Comparison of ENCODE assay signal across 16 cellular contexts in genomic region chr2:51995293-51995692, GRCh38.
DNase-seq lines count a peak whose midpoint lies in the region; FAIRE-seq and TF ChIP-seq lines count a peak whose summit lies in the region.
"Had no signal": no experiment of that assay in that cellular context is flagged by ENCODE, and none has a peak within 500 bp of the region (broad histone marks: within the 10 kb centered on the region; RNA-seq: fewer than 3 reads in every experiment).

No MANE protein-coding gene starts in this region.

- H4K20me1 ChIP-seq in H1 (replicated peaks in 1 of 2; ENCODE audit: control insufficient read depth in 1 of 2, insufficient read depth in 2 of 2, low read length in 2 of 2) (no peaks in the 10 kb centered on the region), osteoblast (ENCODE audit: insufficient read depth, low read length) (no peaks in the 10 kb centered on the region)

- H3K36me3 ChIP-seq in H1 (ENCODE audit: control insufficient read depth in 2 of 4, insufficient read depth in 4 of 4, low read length in 3 of 4) (no peaks in the 10 kb centered on the region; a peak in 1 of 8 replicates), osteoblast (ENCODE audit: insufficient read depth, low read length) (no peaks in the 10 kb centered on the region), tibial artery (no peaks in the 10 kb centered on the region)
- H3K36me3 ChIP-seq: ovary had no signal

- no peak overlapping the region for H2BK15ac ChIP-seq in H1 (ENCODE audit: low read length)

- H3K9me3 ChIP-seq in H1 (ENCODE audit: insufficient read depth in 2 of 2, low read depth in 1 of 2, low read length in 1 of 2) (no peaks in the 10 kb centered on the region), osteoblast (ENCODE audit: low read depth, low read length) (no peaks in the 10 kb centered on the region), tibial artery (no peaks in the 10 kb centered on the region)
- H3K9me3 ChIP-seq: ovary had no signal

- H3K23me2 ChIP-seq in H1 (ENCODE audit: low read depth, low read length): no peaks in the 10 kb centered on the region

- no peak overlapping the region for H3K23ac ChIP-seq in H1 (ENCODE audit: insufficient read length)

- H4K5ac ChIP-seq in H1 (ENCODE audit: insufficient read length, low read depth, low read length): no peak overlapping the region

- DNase-seq in EL: peak; percentile 13
- peak; percentile 89 for DNase-seq in LHCN-M2 (ENCODE audit: low read depth)
- DNase-seq in H1 (ENCODE audit: low read depth in 1 of 2, low spot score in 2 of 2): no peak
- DNase-seq in osteoblast (ENCODE audit: insufficient read length, low spot score, missing footprints): peak; percentile 75
- no peak for DNase-seq in tibial artery
- no peak for DNase-seq in NCI-H2196 treated with DMSO at 0.1 percent for 48 hours (lab: John Stamatoyannopoulos, UW; ENCODE audit: unreplicated experiment)
- no peak for DNase-seq in ureter (ENCODE audit: low spot score)
- DNase-seq in D721Med (ENCODE audit: insufficient read length, low spot score): no peak
- DNase-seq: activated CD8-positive, alpha-beta memory T cell treated with anti-CD3 and anti-CD28 coated beads for 24 hours; amygdala; hippocampal formation; NCI-H1694; NCI-H446 treated with DMSO at 0.1 percent for 48 hours; ovary had no signal

- H2BK5ac ChIP-seq in H1 (ENCODE audit: low read depth, low read length): no peak overlapping the region

- no peak overlapping the region for H3K14ac ChIP-seq in H1 (ENCODE audit: insufficient read length)

- H3K9ac ChIP-seq in H1 (replicated peaks in 1 of 4; ENCODE audit: extremely low read depth in 1 of 4, low read depth in 3 of 4, low read length in 3 of 4): no peak overlapping the region

- TF ChIP-seq RAD21 in H1 (IDR thresholded peaks at IDR 0.05 in 1 of 2, conservative IDR thresholded peaks at IDR 0.05 in 1 of 2; ENCODE audit: low read depth in 2 of 2, low read length in 2 of 2): no peak

- no peaks in the 10 kb centered on the region for H3K27me3 ChIP-seq in H1 (replicated peaks in 1 of 4; ENCODE audit: control insufficient read depth in 3 of 4, extremely low read depth in 1 of 4, insufficient read depth in 3 of 4, low read length in 3 of 4)
- no peaks in the 10 kb centered on the region for H3K27me3 ChIP-seq in osteoblast (ENCODE audit: insufficient read depth, low read length)
- no peaks in the 10 kb centered on the region for H3K27me3 ChIP-seq in tibial artery
- H3K27me3 ChIP-seq: ovary had no signal

- no peaks in the 10 kb centered on the region for H3K4me1 ChIP-seq in H1 (replicated peaks in 1 of 4; ENCODE audit: control insufficient read depth in 3 of 4, insufficient read depth in 4 of 4, low read length in 3 of 4)
- peaks cover 21% of the 10 kb centered on the region for H3K4me1 ChIP-seq in osteoblast (ENCODE audit: insufficient read depth, low read length)
- no peaks in the 10 kb centered on the region for H3K4me1 ChIP-seq in tibial artery

- H3K18ac ChIP-seq in H1 (ENCODE audit: extremely low read depth, low read length): no peak overlapping the region

- no peak overlapping the region for H2AK5ac ChIP-seq in H1 (ENCODE audit: low read depth, low read length)

- H3K4ac ChIP-seq in H1 (replicated peaks; ENCODE audit: insufficient read length, low read depth, low read length): no peak overlapping the region

- H3K27ac ChIP-seq in H1 (ENCODE audit: low read depth, low read length) (no peak overlapping the region), osteoblast (ENCODE audit: low read depth, low read length) (peak overlapping the region; percentile 47), tibial artery (no peak overlapping the region)
- H3K27ac ChIP-seq: coronary artery, HL-60, ovary had no signal

- POLR2A ChIA-PET in H1 (lab: Charles Lee; ENCODE audit: partially characterized antibody): no interaction called here

- CTCF ChIA-PET in H1 (lab: Charles Lee; ENCODE audit: partially characterized antibody): interaction anchor here (1.2 kb wide), 1 partner anchor 200 kb away, joined by 3 read pairs; no protein-coding TSS in a partner anchor

- H2BK20ac ChIP-seq in H1 (ENCODE audit: low read length): no peak overlapping the region

- no peaks in the 10 kb centered on the region for H3K79me2 ChIP-seq in H1 (ENCODE audit: control insufficient read depth in 1 of 2, insufficient read depth in 2 of 2, low read length in 2 of 2)
- no peaks in the 10 kb centered on the region for H3K79me2 ChIP-seq in osteoblast (ENCODE audit: insufficient read depth, low read length)

- 82% methylated on average over 1 of the region's 1 CpG; no CpG with 5 or more reads in 1 of the 2 experiments for WGBS in H1 (ENCODE audit: extremely low coverage in 1 of 2, insufficient coverage in 1 of 2, insufficient read length in 1 of 2, insufficient replicate concordance in 2 of 2, low coverage in 1 of 2, low lambda C conversion rate in 2 of 2, missing lambda C conversion rate in 1 of 2), 2 experiments

- intact Hi-C loops in tibial artery (cut with DNase I; ENCODE audit: low total_unique reads): no loop called here

- no peak overlapping the region for H3K4me3 ChIP-seq in H1 (ENCODE audit: extremely low read depth in 1 of 4, insufficient read depth in 2 of 4, low read depth in 3 of 4, low read length in 4 of 4)
- no peak overlapping the region for H3K4me3 ChIP-seq in osteoblast (ENCODE audit: insufficient read depth, low read length)
- no peak overlapping the region for H3K4me3 ChIP-seq in tibial artery
- H3K4me3 ChIP-seq: coronary artery, ovary had no signal

- no peak overlapping the region for H2BK12ac ChIP-seq in H1 (ENCODE audit: low read depth, low read length)

- no peak for TF ChIP-seq EP300 in H1 (IDR thresholded peaks at IDR 0.05; ENCODE audit: borderline replicate concordance in 1 of 2, low read depth in 2 of 2, low read length in 2 of 2)

- no peak overlapping the region for H3K4me2 ChIP-seq in H1 (ENCODE audit: insufficient read depth in 1 of 2, low read depth in 2 of 2, low read length in 2 of 2)
- H3K4me2 ChIP-seq in osteoblast (ENCODE audit: insufficient read depth, low read length): peak overlapping the region; percentile 44

- FAIRE-seq in H1 (lab: Jason Lieb, UNC) (no peak), D721Med (lab: Jason Lieb, UNC) (no peak)

- H2AFZ ChIP-seq in H1 (ENCODE audit: low read length) (no peak overlapping the region), osteoblast (ENCODE audit: low read length) (no peak overlapping the region)

- H4K8ac ChIP-seq in H1 (ENCODE audit: extremely low read depth, insufficient read depth, low read length): no peak overlapping the region

- no peak for TF ChIP-seq POLR2A in H1 (IDR thresholded peaks at IDR 0.05; ENCODE audit: control extremely low read depth in 1 of 2, low read depth in 2 of 2, low read length in 2 of 2)

- TF ChIP-seq CTCF in H1 (IDR thresholded peaks at IDR 0.05; ENCODE audit: control extremely low read depth in 1 of 3, insufficient read depth in 1 of 3, low read depth in 1 of 3, low read length in 3 of 3) (no peak), osteoblast (IDR thresholded peaks at IDR 0.05; ENCODE audit: extremely low read depth, low read depth, low read length) (no peak), tibial artery (IDR thresholded peaks at IDR 0.05) (no peak), D721Med (IDR thresholded peaks at IDR 0.05; ENCODE audit: insufficient read depth, missing control alignments) (no peak)

- H3K56ac ChIP-seq in H1 (replicated peaks; ENCODE audit: insufficient read length, low read depth, low read length): no peak overlapping the region

- no peak overlapping the region for H4K91ac ChIP-seq in H1 (replicated peaks; ENCODE audit: insufficient read length, low read length)

- no peak overlapping the region for H2BK120ac ChIP-seq in H1 (replicated peaks; ENCODE audit: low read depth, low read length)

- no peaks in the 10 kb centered on the region for H3K79me1 ChIP-seq in H1 (ENCODE audit: low read depth, low read length)

TF ChIP-seq in H1, 55 proteins besides CTCF, POLR2A, EP300 and RAD21:
- TF ChIP-seq PHF8 (conservative IDR thresholded peaks at IDR 0.05; ENCODE audit: low read depth, low read length): no peak
- 0 out of 2 replicates have a peak, but pooled peaks have one; percentile 33 for TF ChIP-seq CEBPB (IDR thresholded peaks at IDR 0.05; ENCODE audit: low read depth, low read length)
- no peak for TF ChIP-seq ATF2 (IDR thresholded peaks at IDR 0.05; ENCODE audit: low read length)

Comparison
In these comparisons a context has a peak if more than half of its experiments do, and no peak if none do; other contexts are left out.
1. DNase-seq: peak in EL (single experiment), LHCN-M2 (single experiment) and osteoblast (single experiment); none in H1 (0 of 2), tibial artery (0 of 2), NCI-H2196 treated with DMSO at 0.1 percent for 48 hours (single experiment), ureter (single experiment) and D721Med (single experiment).